In the genomic region with DNA sequence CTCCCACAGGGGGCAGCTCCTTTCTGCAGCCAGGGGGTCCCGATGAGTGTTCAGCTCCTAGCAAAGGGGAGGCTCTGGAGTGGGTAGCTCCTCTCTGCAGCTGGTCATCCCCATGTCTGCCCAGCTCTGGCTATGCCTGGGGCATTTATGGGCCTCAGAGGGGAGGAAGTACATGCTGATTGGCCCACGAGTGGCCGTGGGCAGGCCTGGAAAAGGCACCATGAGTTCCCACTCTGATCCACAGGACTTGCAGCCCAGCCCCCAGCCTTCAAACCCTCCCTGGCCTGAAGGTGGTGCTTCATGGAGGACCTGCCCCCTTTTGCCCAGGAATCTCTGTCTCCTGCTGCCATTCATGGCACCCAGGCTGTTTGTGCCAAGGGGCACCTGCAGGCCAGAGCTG, we compare ENCODE assay signal across 18 cellular contexts.
"Had no signal": no experiment of that assay in that cellular context is flagged by ENCODE, and none has a peak within 500 bp of the region (broad histone marks: within the 10 kb centered on the region; RNA-seq: fewer than 3 reads in every experiment).

No MANE protein-coding gene starts in this region.

- DNase-seq: KBM-7, MV-4-11, NCI-H1092, NCI-H1105 treated with DMSO at 0.1 percent for 48 hours, NCI-H1417 treated with DMSO at 0.1 percent for 48 hours, NCI-H146, NCI-H1694 treated with DMSO at 0.1 percent for 48 hours, NCI-H1930, NCI-H2081, NCI-H2107, NCI-H2227 treated with DMSO at 0.1 percent for 48 hours, NCI-H524, NCI-H774, SHP77 treated with DMSO at 0.1 percent for 48 hours, SJCRH30 had no signal

- H3K4me1 ChIP-seq: Peyer's patch, SJCRH30 had no signal

- H3K27ac ChIP-seq: Peyer's patch, SJCRH30 had no signal

- H3K27me3 ChIP-seq: Peyer's patch, SJCRH30 had no signal

- H3K4me3 ChIP-seq: Peyer's patch, SJCRH30 had no signal

- H3K36me3 ChIP-seq: Peyer's patch, SJCRH30 had no signal

- H3K9me3 ChIP-seq: Peyer's patch, SJCRH30 had no signal

- ATAC-seq: Right ventricle myocardium inferior, SK-N-SH treated with all-trans-retinoic acid at 6 μM for 48 hours had no signal
